Comparison of ENCODE assay signal across 9 cellular contexts in the genomic region with DNA sequence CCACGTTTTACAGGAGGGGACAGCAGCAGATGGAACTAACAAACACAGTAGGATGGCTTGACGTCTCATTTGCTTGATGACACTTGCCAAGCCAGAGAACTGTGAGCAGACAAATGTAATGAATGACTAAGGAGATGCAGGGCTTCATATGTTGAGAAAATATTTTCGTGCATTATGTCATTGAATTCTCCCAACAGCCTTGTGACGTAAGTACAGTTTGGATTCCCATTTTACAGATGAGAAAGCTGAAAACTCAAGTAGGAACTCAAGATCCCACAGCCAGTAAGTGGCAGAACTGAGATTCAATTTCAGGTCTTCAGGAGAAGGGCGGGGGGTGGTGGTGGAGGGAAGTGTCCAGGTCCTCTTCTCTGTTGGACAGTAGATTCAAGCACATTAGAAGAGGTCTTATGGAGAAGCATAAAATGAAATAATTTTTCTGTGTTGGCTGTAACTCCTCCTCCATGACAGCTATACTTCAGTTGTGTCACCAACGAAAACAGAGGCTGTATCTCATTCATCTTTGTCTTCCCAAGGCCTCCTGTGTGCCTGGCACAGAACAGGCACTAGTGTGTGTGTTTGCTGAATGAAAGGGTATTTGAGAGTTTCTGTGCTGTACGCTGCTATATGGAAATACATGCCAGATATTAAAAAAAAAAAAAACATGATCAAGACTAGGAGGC. TPM values are rescaled to one million over a fixed set of nuclear protein-coding genes. Genes with fewer than 3 reads are reported as not detected.
DNase-seq lines count a peak whose midpoint lies in the region; ATAC-seq and TF ChIP-seq lines count a peak whose summit lies in the region.
"Had no signal": no experiment of that assay in that cellular context is flagged by ENCODE, and none has a peak within 500 bp of the region (broad histone marks: within the 10 kb centered on the region; RNA-seq: fewer than 3 reads in every experiment).

No MANE protein-coding gene starts in this region.

- no peaks in the 10 kb centered on the region for H3K27me3 ChIP-seq in tibial artery

- DNase-seq in activated T-cell treated with anti-CD3 and anti-CD28 coated beads, Interleukin-2, amount 50 U/mL, for 4 hours, result no peak
- no peak for DNase-seq in activated T-cell treated with anti-CD3 and anti-CD28 coated beads, Interleukin-2, amount 50 U/mL, for 1 hour
- DNase-seq in chondrocyte (ENCODE audit: low spot score) (no peak), mesothelial cell of epicardium (ENCODE audit: low spot score in 2 of 2, unreplicated experiment in 2 of 2) (no peak), tibial artery (peak in 1 of 2 donors; percentile 7), SHP77 treated with DMSO at 0.1 percent for 48 hours (lab: John Stamatoyannopoulos, UW) (no peak)
- DNase-seq: PC-3 had no signal

- H3K4me3 Mint-ChIP-seq in activated T-cell treated with anti-CD3 and anti-CD28 coated beads, Interleukin-2, amount 50 U/mL, for 4 hours, result peak overlapping the region; percentile 82
- H3K4me3 Mint-ChIP-seq in chondrocyte (ENCODE audit: unreplicated experiment), result peak overlapping the region; percentile 83
- peak overlapping the region; percentile 82 for H3K4me3 Mint-ChIP-seq in mesothelial cell of epicardium

- no peak for TF ChIP-seq CTCF in chondrocyte (IDR thresholded peaks at IDR 0.05)
- no peak for TF ChIP-seq CTCF in mesothelial cell of epicardium (IDR thresholded peaks at IDR 0.05; ENCODE audit: unreplicated experiment)
- no peak for TF ChIP-seq CTCF in tibial artery (IDR thresholded peaks at IDR 0.05)

- no peak for ATAC-seq in activated T-cell treated with anti-CD3 and anti-CD28 coated beads, Interleukin-2, amount 50 U/mL, for 4 hours
- no peak for ATAC-seq in GM19452 (IDR thresholded peaks at IDR 0.05; ENCODE audit: unreplicated experiment)
- no peak for ATAC-seq in GM21423 (IDR thresholded peaks at IDR 0.05; ENCODE audit: unreplicated experiment)
- ATAC-seq: PC-3 had no signal

- H3K36me3 ChIP-seq in tibial artery, result no peaks in the 10 kb centered on the region

- peaks cover 25% of the 10 kb centered on the region for H3K4me1 Mint-ChIP-seq in activated T-cell treated with anti-CD3 and anti-CD28 coated beads, Interleukin-2, amount 50 U/mL, for 4 hours (ENCODE audit: low read depth)
- H3K4me1 Mint-ChIP-seq in chondrocyte (ENCODE audit: low read depth) (peaks cover 38% of the 10 kb centered on the region), mesothelial cell of epicardium (peaks cover 45% of the 10 kb centered on the region)

- H3K27ac Mint-ChIP-seq in chondrocyte (ENCODE audit: unreplicated experiment), result no peak overlapping the region
- H3K27ac Mint-ChIP-seq in mesothelial cell of epicardium, result no peak overlapping the region

- peak overlapping the region; percentile 75 to 99 for H3K4me3 ChIP-seq in tibial artery

- H3K4me1 ChIP-seq in tibial artery, result peaks cover 0 to 58% (median 39%) of the 10 kb centered on the region in 4 donors

- H3K36me3 Mint-ChIP-seq in activated T-cell treated with anti-CD3 and anti-CD28 coated beads, Interleukin-2, amount 50 U/mL, for 4 hours (ENCODE audit: insufficient read depth), result no peaks in the 10 kb centered on the region
- peaks cover 2% of the 10 kb centered on the region for H3K36me3 Mint-ChIP-seq in chondrocyte (ENCODE audit: low read depth)
- H3K36me3 Mint-ChIP-seq in mesothelial cell of epicardium, result no peaks in the 10 kb centered on the region

- intact Hi-C loops in tibial artery (cut with DNase I; ENCODE audit: low total_unique reads), result no loop called here

- peaks cover 15% of the 10 kb centered on the region for H3K27me3 Mint-ChIP-seq in activated T-cell treated with anti-CD3 and anti-CD28 coated beads, Interleukin-2, amount 50 U/mL, for 4 hours (ENCODE audit: low read depth)
- no peaks in the 10 kb centered on the region for H3K27me3 Mint-ChIP-seq in chondrocyte (ENCODE audit: low read depth)
- peaks cover 49% of the 10 kb centered on the region for H3K27me3 Mint-ChIP-seq in mesothelial cell of epicardium (ENCODE audit: low read depth)

- no peaks in the 10 kb centered on the region for H3K9me3 ChIP-seq in tibial artery

- H3K9me3 Mint-ChIP-seq in activated T-cell treated with anti-CD3 and anti-CD28 coated beads, Interleukin-2, amount 50 U/mL, for 4 hours, result no peaks in the 10 kb centered on the region
- no peaks in the 10 kb centered on the region for H3K9me3 Mint-ChIP-seq in chondrocyte (ENCODE audit: low read depth)
- H3K9me3 Mint-ChIP-seq in mesothelial cell of epicardium, result no peaks in the 10 kb centered on the region

- H3K27ac ChIP-seq in tibial artery, result peak overlapping the region; percentile 82 to 87

RNA-seq across cellular contexts. Expression of a gene that starts 2.2 kb away (rescaled TPM):
- 1 to 10 TPM; 1.8 to 2.6 (median 2.2) TPM for total RNA-seq in activated T-cell treated with anti-CD3 and anti-CD28 coated beads, Interleukin-2, amount 50 U/mL, for 4 hours
- total RNA-seq in chondrocyte, result 26.0 to 41.8 TPM (median 29.7 TPM) in 3 replicates
- 51.2 to 57.6 TPM (median 55.5 TPM) in 3 replicates for total RNA-seq in mesothelial cell of epicardium

RNA-seq across cellular contexts. Expression of a gene that starts 49.2 kb away (rescaled TPM):
- total RNA-seq in activated T-cell treated with anti-CD3 and anti-CD28 coated beads, Interleukin-2, amount 50 U/mL, for 4 hours, result 10 to 100 TPM; 12.5 to 17.3 (median 14.4) TPM
- total RNA-seq in chondrocyte, result 8.6 to 13.8 TPM (median 9.6 TPM) in 3 replicates
- total RNA-seq in mesothelial cell of epicardium, result 36.3 to 39.9 TPM (median 39.4 TPM) in 3 replicates
